Comparison of ENCODE assay signal across 1 cellular context in genomic region chr4:32700838-32701237, GRCh38.
TF ChIP-seq lines count a peak whose summit lies in the region.

No MANE protein-coding gene starts in this region.

TF ChIP-seq in HepG2, 621 proteins besides CTCF, POLR2A, EP300 and RAD21 (continued from another document and continues in another):
- no peak for TF ChIP-seq SNAPC4 (CRISPR knock-in tag; IDR thresholded peaks at IDR 0.05)
- no peak for TF ChIP-seq FLYWCH1 (CRISPR knock-in tag; IDR thresholded peaks at IDR 0.05)
- no peak for TF ChIP-seq ZNF558 (CRISPR knock-in tag; IDR thresholded peaks at IDR 0.05; ENCODE audit: borderline replicate concordance)
- no peak for TF ChIP-seq ZNF234 (CRISPR knock-in tag; conservative IDR thresholded peaks at IDR 0.05)
- TF ChIP-seq ZBTB42 (CRISPR knock-in tag; IDR thresholded peaks at IDR 0.05): no peak
- TF ChIP-seq ZNF460 (CRISPR knock-in tag; IDR thresholded peaks at IDR 0.05; ENCODE audit: borderline replicate concordance): no peak
- TF ChIP-seq CBX2 (IDR thresholded peaks at IDR 0.05; ENCODE audit: low read depth, low read length): no peak
- TF ChIP-seq CBX2 (CRISPR knock-in tag; IDR thresholded peaks at IDR 0.05; ENCODE audit: low read depth): no peak
- TF ChIP-seq ZUFSP (CRISPR knock-in tag; IDR thresholded peaks at IDR 0.05; ENCODE audit: borderline replicate concordance): no peak
- no peak for TF ChIP-seq ZNF263 (CRISPR knock-in tag; IDR thresholded peaks at IDR 0.05)
- no peak for TF ChIP-seq SAP130 (CRISPR knock-in tag; IDR thresholded peaks at IDR 0.05; ENCODE audit: low read depth)
- no peak for TF ChIP-seq ZNF576 (CRISPR knock-in tag; IDR thresholded peaks at IDR 0.05)
- no peak for TF ChIP-seq ETS1 (CRISPR knock-in tag; IDR thresholded peaks at IDR 0.05)
- no peak for TF ChIP-seq ZNF142 (CRISPR knock-in tag; IDR thresholded peaks at IDR 0.05)
- no peak for TF ChIP-seq ZNF816 (CRISPR knock-in tag; IDR thresholded peaks at IDR 0.05; ENCODE audit: borderline replicate concordance)
- TF ChIP-seq HOXA5 (CRISPR knock-in tag; IDR thresholded peaks at IDR 0.05): no peak
- TF ChIP-seq ZBTB33 (CRISPR knock-in tag; IDR thresholded peaks at IDR 0.05): no peak
- no peak for TF ChIP-seq FOXA1 (IDR thresholded peaks at IDR 0.05)
- 0 out of 2 replicates have a peak, but pooled peaks have one; percentile 62 for TF ChIP-seq FOXA1 (CRISPR knock-in tag; IDR thresholded peaks at IDR 0.05)
- TF ChIP-seq ZNF543 (CRISPR knock-in tag; IDR thresholded peaks at IDR 0.05): no peak
- no peak for TF ChIP-seq ZNF280B (CRISPR knock-in tag; IDR thresholded peaks at IDR 0.05; ENCODE audit: borderline replicate concordance)
- TF ChIP-seq MXI1 (IDR thresholded peaks at IDR 0.05; ENCODE audit: borderline replicate concordance, low read depth, low read length): no peak
- no peak for TF ChIP-seq NFAT5 (CRISPR knock-in tag; IDR thresholded peaks at IDR 0.05)
- TF ChIP-seq ZBTB46 (CRISPR knock-in tag; IDR thresholded peaks at IDR 0.05; ENCODE audit: borderline replicate concordance): no peak
- TF ChIP-seq ZNF678 (CRISPR knock-in tag; IDR thresholded peaks at IDR 0.05): no peak
- TF ChIP-seq TBP (CRISPR knock-in tag; IDR thresholded peaks at IDR 0.05): no peak
- no peak for TF ChIP-seq ZNF121 (CRISPR knock-in tag; IDR thresholded peaks at IDR 0.05)
- TF ChIP-seq CREBL2 (CRISPR knock-in tag; IDR thresholded peaks at IDR 0.05; ENCODE audit: borderline replicate concordance): no peak
- TF ChIP-seq SRY (CRISPR knock-in tag; IDR thresholded peaks at IDR 0.05): no peak
- TF ChIP-seq ZNF501 (CRISPR knock-in tag; IDR thresholded peaks at IDR 0.05): no peak
- TF ChIP-seq ZKSCAN8 (CRISPR knock-in tag; IDR thresholded peaks at IDR 0.05; ENCODE audit: borderline replicate concordance): no peak
